Comparison of ENCODE assay signal across 1 cellular context in genomic region chr4:168844261-168845039, GRCh38.
TF ChIP-seq lines count a peak whose summit lies in the region.

No MANE protein-coding gene starts in this region.

TF ChIP-seq in SK-N-SH treated with all-trans-retinoic acid at 6 μM for 48 hours, 23 proteins besides CTCF, POLR2A, EP300 and RAD21 (continued from another document):
- TF ChIP-seq TSHZ2 (CRISPR knock-in tag; IDR thresholded peaks at IDR 0.05), result no peak
TF ChIP-seq in SK-N-SH treated with all-trans-retinoic acid at 6 μM for 48 hours: peak in this region for 0.
